In genomic region chr2:121058852-121059558, GRCh38 we compare ENCODE assay signal across 3 cellular contexts.
TF ChIP-seq lines count a peak whose summit lies in the region.

No MANE protein-coding gene starts in this region.

TF ChIP-seq in SK-N-SH, 30 proteins besides CTCF, POLR2A, EP300 and RAD21:
- TF ChIP-seq ZBTB33 (IDR thresholded peaks at IDR 0.05; ENCODE audit: borderline replicate concordance, low read depth) (no peak), MAX (IDR thresholded peaks at IDR 0.05; ENCODE audit: low read depth) (no peak), GATA2 (CRISPR knock-in tag; IDR thresholded peaks at IDR 0.05) (peak; percentile 84), TAF1 (IDR thresholded peaks at IDR 0.05; ENCODE audit: borderline replicate concordance, low read depth, low read length) (no peak), POLR2AphosphoS5 (IDR thresholded peaks at IDR 0.05; ENCODE audit: low read depth, low read length) (no peak), GABPA (IDR thresholded peaks at IDR 0.05; ENCODE audit: low read depth) (no peak), NRF1 (IDR thresholded peaks at IDR 0.05; ENCODE audit: low read depth, low read length) (no peak), TCF12 (IDR thresholded peaks at IDR 0.05) (0 out of 2 replicates have a peak, but pooled peaks have one; percentile 8), TEAD4 (IDR thresholded peaks at IDR 0.05; ENCODE audit: borderline replicate concordance, insufficient read depth) (no peak), RCOR1 (IDR thresholded peaks at IDR 0.05; ENCODE audit: low read length) (peak; percentile 34), CHD2 (IDR thresholded peaks at IDR 0.05; ENCODE audit: low read length, partially characterized antibody) (no peak), FOSL2 (IDR thresholded peaks at IDR 0.05; ENCODE audit: borderline replicate concordance, low read depth) (no peak), USF2 (IDR thresholded peaks at IDR 0.05; ENCODE audit: borderline replicate concordance, low read depth, low read length) (no peak), MXI1 (IDR thresholded peaks at IDR 0.05; ENCODE audit: low read depth, low read length) (no peak), USF1 (IDR thresholded peaks at IDR 0.05; ENCODE audit: borderline replicate concordance, low read depth) (no peak), FOXJ3 (CRISPR knock-in tag; IDR thresholded peaks at IDR 0.05) (peak; percentile 56; the same call in 1 of the 2 replicates), JUND (IDR thresholded peaks at IDR 0.05) (no peak), ELF1 (IDR thresholded peaks at IDR 0.05) (no peak), SIN3A (IDR thresholded peaks at IDR 0.05; ENCODE audit: borderline replicate concordance, low read depth, low read length) (no peak), RFX5 (IDR thresholded peaks at IDR 0.05; ENCODE audit: low read length) (no peak), NFIC (IDR thresholded peaks at IDR 0.05; ENCODE audit: borderline replicate concordance) (no peak)
TF ChIP-seq in SK-N-SH: peak in this region for 4.

TF ChIP-seq in SK-N-SH treated with all-trans-retinoic acid at 6 μM for 48 hours, 23 proteins besides CTCF, POLR2A, EP300 and RAD21:
- TF ChIP-seq CSRNP3 (CRISPR knock-in tag; IDR thresholded peaks at IDR 0.05) (no peak), CSDC2 (CRISPR knock-in tag; IDR thresholded peaks at IDR 0.05) (no peak), ZC3H10 (CRISPR knock-in tag; IDR thresholded peaks at IDR 0.05) (no peak), ZFP30 (CRISPR knock-in tag; IDR thresholded peaks at IDR 0.05) (no peak), ZNF565 (CRISPR knock-in tag; conservative IDR thresholded peaks at IDR 0.05; ENCODE audit: low read depth) (no peak), POU6F1 (CRISPR knock-in tag; IDR thresholded peaks at IDR 0.05; ENCODE audit: borderline replicate concordance, low read depth) (no peak), ZNF70 (CRISPR knock-in tag; IDR thresholded peaks at IDR 0.05) (no peak), ZNF8 (CRISPR knock-in tag; IDR thresholded peaks at IDR 0.05) (no peak), GLIS3 (CRISPR knock-in tag; IDR thresholded peaks at IDR 0.05) (no peak), ZFP3 (CRISPR knock-in tag; IDR thresholded peaks at IDR 0.05) (no peak), TCF4 (CRISPR knock-in tag; IDR thresholded peaks at IDR 0.05; ENCODE audit: borderline replicate concordance) (no peak), TOX (CRISPR knock-in tag; IDR thresholded peaks at IDR 0.05; ENCODE audit: borderline replicate concordance) (no peak)
TF ChIP-seq in SK-N-SH treated with all-trans-retinoic acid at 6 μM for 48 hours: peak in this region for 0.

TF ChIP-seq in K562, 482 proteins besides CTCF, POLR2A, EP300 and RAD21:
- TF ChIP-seq PBX2 (CRISPR knock-in tag; IDR thresholded peaks at IDR 0.05; ENCODE audit: low read depth) (no peak), PBX2 (tag; conservative IDR thresholded peaks at IDR 0.05; ENCODE audit: low read depth) (peak; percentile 77), ZBTB12 (CRISPR knock-in tag; IDR thresholded peaks at IDR 0.05) (no peak), NFYB (IDR thresholded peaks at IDR 0.05; ENCODE audit: extremely low read depth, insufficient read length) (no peak), IRF1 (CRISPR knock-in tag; IDR thresholded peaks at IDR 0.05; ENCODE audit: borderline replicate concordance) (no peak), SREBF2 (CRISPR knock-in tag; IDR thresholded peaks at IDR 0.05) (no peak), ZNF740 (CRISPR knock-in tag; IDR thresholded peaks at IDR 0.05) (no peak), ZNF740 (tag; IDR thresholded peaks at IDR 0.05) (no peak), SLC30A9 (CRISPR knock-in tag; IDR thresholded peaks at IDR 0.05) (no peak), ARID1B (IDR thresholded peaks at IDR 0.05) (no peak), MEIS2 (IDR thresholded peaks at IDR 0.05; ENCODE audit: partially characterized antibody) (peak; percentile 44), TGIF2 (CRISPR knock-in tag; IDR thresholded peaks at IDR 0.05) (no peak), MLX (CRISPR knock-in tag; conservative IDR thresholded peaks at IDR 0.05) (no peak), VEZF1 (CRISPR knock-in tag; IDR thresholded peaks at IDR 0.05) (peak; percentile 53; the same call in 1 of the 2 replicates)
TF ChIP-seq in K562: peak in this region for 3.
